1 cellular context compared by ENCODE assay signal in genomic region chr17:50194441-50195195, GRCh38.
TF ChIP-seq lines count a peak whose summit lies in the region.

No MANE protein-coding gene starts in this region.

TF ChIP-seq in IMR-90, 13 proteins besides CTCF, POLR2A, EP300 and RAD21:
- TF ChIP-seq RCOR1 (IDR thresholded peaks at IDR 0.05; ENCODE audit: insufficient replicate concordance, low read length) (no peak), FOS (IDR thresholded peaks at IDR 0.05; ENCODE audit: low read depth, low read length) (no peak), ELK1 (IDR thresholded peaks at IDR 0.05; ENCODE audit: borderline replicate concordance, low read depth, low read length) (no peak), CEBPB (IDR thresholded peaks at IDR 0.05; ENCODE audit: low read depth, low read length) (no peak), BHLHE40 (IDR thresholded peaks at IDR 0.05; ENCODE audit: low read depth, low read length) (no peak), NFE2L2 (IDR thresholded peaks at IDR 0.05; ENCODE audit: low read depth, low read length) (no peak), RFX5 (IDR thresholded peaks at IDR 0.05; ENCODE audit: low read depth, low read length) (no peak), SMC3 (IDR thresholded peaks at IDR 0.05; ENCODE audit: low read depth, low read length) (no peak)
- TF ChIP-seq, protein P1, sequence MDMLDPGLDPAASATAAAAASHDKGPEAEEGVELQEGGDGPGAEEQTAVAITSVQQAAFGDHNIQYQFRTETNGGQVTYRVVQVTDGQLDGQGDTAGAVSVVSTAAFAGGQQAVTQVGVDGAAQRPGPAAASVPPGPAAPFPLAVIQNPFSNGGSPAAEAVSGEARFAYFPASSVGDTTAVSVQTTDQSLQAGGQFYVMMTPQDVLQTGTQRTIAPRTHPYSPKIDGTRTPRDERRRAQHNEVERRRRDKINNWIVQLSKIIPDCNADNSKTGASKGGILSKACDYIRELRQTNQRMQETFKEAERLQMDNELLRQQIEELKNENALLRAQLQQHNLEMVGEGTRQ (IDR thresholded peaks at IDR 0.05; ENCODE audit: low read depth, low read length): no peak
TF ChIP-seq in IMR-90: peak in this region for 0.
